Comparison of ENCODE assay signal across 8 cellular contexts in the genomic region with DNA sequence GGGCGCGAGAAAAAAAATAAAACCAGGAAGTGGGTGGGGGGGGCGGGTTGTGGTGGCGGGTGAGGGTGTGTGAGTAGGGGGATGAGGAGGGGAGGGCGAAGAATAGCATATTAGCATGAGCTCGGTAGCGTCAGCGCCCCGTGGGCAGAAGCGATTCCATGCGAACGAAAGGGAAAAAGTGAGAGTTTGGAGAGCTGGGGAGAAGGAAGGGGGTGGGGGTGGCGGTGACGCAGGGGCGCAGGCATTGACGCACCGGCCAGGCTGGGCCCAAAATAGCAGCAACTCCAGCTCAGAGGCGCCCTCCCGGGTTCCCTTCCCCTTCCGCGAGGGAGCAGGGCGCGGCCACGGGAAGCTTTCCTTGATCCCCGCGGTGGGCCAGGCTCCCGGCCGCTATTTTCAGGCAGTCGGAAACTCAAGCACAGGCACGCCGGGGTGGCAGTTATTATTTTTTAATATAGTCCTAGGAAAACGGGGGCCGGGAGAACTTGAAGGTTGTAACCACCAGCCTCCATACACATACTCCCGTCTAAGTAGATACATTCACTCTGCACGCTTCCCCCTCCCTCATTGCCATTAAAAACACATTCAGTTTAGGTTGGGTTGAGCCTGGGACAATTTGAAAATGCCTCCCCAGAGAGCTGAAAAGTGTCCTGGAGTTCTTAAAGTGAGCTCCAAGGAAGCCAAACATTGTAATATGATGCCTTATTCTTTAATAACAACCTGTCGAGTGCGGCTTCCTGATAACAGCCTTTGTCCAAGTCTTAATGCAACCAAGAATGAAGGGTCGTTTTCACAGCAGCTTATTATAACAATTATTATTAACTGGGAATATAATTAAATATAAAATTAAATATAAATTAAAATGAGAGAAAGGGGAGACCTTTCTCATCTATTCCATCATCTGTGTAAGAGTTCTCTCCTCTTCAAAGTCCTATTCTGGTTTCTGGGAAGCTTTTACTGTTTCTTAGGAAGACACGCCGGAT. TPM values are rescaled to one million over a fixed set of nuclear protein-coding genes. Genes with fewer than 3 reads are reported as not detected.
A peak's percentile ranks its signal among the peaks of the same experiment; 100 is the strongest.
DNase-seq lines count a peak whose midpoint lies in the region; ATAC-seq and TF ChIP-seq lines count a peak whose summit lies in the region.

No MANE protein-coding gene starts in this region.

- peak; percentile 62 for TF ChIP-seq POLR2A in transverse colon (IDR thresholded peaks at IDR 0.05)

- WGBS in trophoblast cell (ENCODE audit: extremely low coverage, insufficient coverage, insufficient read length), result no CpG with 5 or more reads among the region's 40 CpGs
- 1 to 2% methylated on average over 8 to 40 of the region's 40 CpGs for WGBS in transverse colon (ENCODE audit: low coverage in 1 of 2), 2 donors

- H3K18ac ChIP-seq in trophoblast cell (ENCODE audit: low read length), result no peak overlapping the region

- DNase-seq in DMS 273 (lab: John Stamatoyannopoulos, UW; ENCODE audit: unreplicated experiment) (peak; percentile 91), M059J (ENCODE audit: low read depth) (peak; percentile 85), adipocyte (ENCODE audit: low read depth) (peak; percentile 97), cardiac muscle cell (ENCODE audit: low read depth in 1 of 2, low spot score in 1 of 2) (peak; percentile 92 to 95), trophoblast cell (peak; percentile 78 to 79), transverse colon (peak; percentile 93)

- H3K9me3 ChIP-seq in SU-DHL-6 (ENCODE audit: insufficient read depth, low read length) (no peaks in the 10 kb centered on the region), adipocyte (ENCODE audit: control insufficient read depth, low read length) (no peaks in the 10 kb centered on the region), cardiac muscle cell (ENCODE audit: low read depth) (no peaks in the 10 kb centered on the region), trophoblast cell (ENCODE audit: insufficient read depth, low read depth, low read length) (peaks cover 3% of the 10 kb centered on the region), transverse colon (no peaks in the 10 kb centered on the region)

- no peaks in the 10 kb centered on the region for H4K20me1 ChIP-seq in SU-DHL-6 (ENCODE audit: low read depth, low read length)

- H4K12ac ChIP-seq in trophoblast cell (ENCODE audit: low read depth, low read length), result peak overlapping the region; percentile 71

- peak overlapping the region; percentile 20 for H4K91ac ChIP-seq in trophoblast cell (ENCODE audit: low read depth, low read length)

- H3K4me3 ChIP-seq in SU-DHL-6 (ENCODE audit: insufficient read depth, low read length, poor library complexity, severe bottlenecking) (peak overlapping the region; percentile 61), adipocyte (ENCODE audit: low read length) (peak overlapping the region; percentile 95), cardiac muscle cell (peak overlapping the region; percentile 74), trophoblast cell (ENCODE audit: low read depth, low read length) (peak overlapping the region; percentile 76), transverse colon (peak overlapping the region; percentile 67 to 95 (median 82))

- peak; percentile 26 for ATAC-seq in GM21825 (IDR thresholded peaks at IDR 0.05; ENCODE audit: unreplicated experiment)

- TF ChIP-seq EP300 in transverse colon (IDR thresholded peaks at IDR 0.05; ENCODE audit: low read depth), result peak; percentile 66

- H3K36me3 ChIP-seq in SU-DHL-6 (ENCODE audit: low read length) (no peaks in the 10 kb centered on the region), adipocyte (ENCODE audit: control insufficient read depth, insufficient read depth, low read length, severe bottlenecking) (no peaks in the 10 kb centered on the region), cardiac muscle cell (no peaks in the 10 kb centered on the region), trophoblast cell (ENCODE audit: control insufficient read depth in 1 of 2, insufficient read depth in 2 of 2, low read length in 2 of 2) (no peaks in the 10 kb centered on the region), transverse colon (no peaks in the 10 kb centered on the region)

- peak overlapping the region; percentile 13 for H2BK5ac ChIP-seq in trophoblast cell (ENCODE audit: low read depth, low read length, poor library complexity)

- intact Hi-C loops in transverse colon (cut with DNase I; ENCODE audit: low total_unique reads), result loop anchor here (2.0 to 5.0 kb wide), 2 partner anchors 66 to 103 kb away; a partner anchor contains a TSS

- no peak overlapping the region for H3K23ac ChIP-seq in trophoblast cell (ENCODE audit: low read length)

- H3K9ac ChIP-seq in SU-DHL-6 (ENCODE audit: low read length) (peak overlapping the region; percentile 59), adipocyte (ENCODE audit: low read length) (peak overlapping the region; percentile 91), trophoblast cell (ENCODE audit: low read length) (peak overlapping the region; percentile 42)

- no peak overlapping the region for H3K4ac ChIP-seq in trophoblast cell (ENCODE audit: low read depth, low read length)

- H3K27me3 ChIP-seq in SU-DHL-6 (ENCODE audit: low read length) (no peaks in the 10 kb centered on the region), adipocyte (replicated peaks; ENCODE audit: control insufficient read depth, insufficient read depth, low read length) (no peaks in the 10 kb centered on the region), cardiac muscle cell (peaks cover 30% of the 10 kb centered on the region), trophoblast cell (ENCODE audit: insufficient read depth, low read length) (peaks cover 15% of the 10 kb centered on the region), transverse colon (peaks cover 3% of the 10 kb centered on the region)

- no peak overlapping the region for H2AK5ac ChIP-seq in trophoblast cell (ENCODE audit: low read length)

- peaks cover 15% of the 10 kb centered on the region for H3K4me1 ChIP-seq in adipocyte (ENCODE audit: control insufficient read depth, insufficient read depth, low read length)
- H3K4me1 ChIP-seq in cardiac muscle cell (ENCODE audit: low read depth), result no peaks in the 10 kb centered on the region
- H3K4me1 ChIP-seq in trophoblast cell (ENCODE audit: control insufficient read depth in 1 of 2, insufficient read depth in 2 of 2, low read length in 2 of 2), result peaks cover 0 to 5% of the 10 kb centered on the region in 2 experiments
- H3K4me1 ChIP-seq in transverse colon, result peaks cover 15 to 57% (median 31%) of the 10 kb centered on the region in 4 donors

- peak overlapping the region; percentile 45 for H2BK120ac ChIP-seq in trophoblast cell (ENCODE audit: insufficient read depth, low read length, poor library complexity)

- no peak overlapping the region for H3K14ac ChIP-seq in trophoblast cell (ENCODE audit: low read length)

- in situ Hi-C loops in transverse colon (cut with MboI; ENCODE audit: low pct_ligation_motif_present in 1 of 4, low pct_unique_long_range_greater_than_20kb in 1 of 4, low sequenced_read_pairs in 3 of 4), result loop anchor here in 3 of 4 donors (25.0 kb wide), 2 partner anchors 103 to 253 kb away; a partner anchor contains a TSS

- H3K4me2 ChIP-seq in SU-DHL-6 (ENCODE audit: low read depth, low read length, poor library complexity, severe bottlenecking), result peak overlapping the region; percentile 93
- peak overlapping the region; percentile 97 for H3K4me2 ChIP-seq in trophoblast cell (ENCODE audit: low read length)

- H3K27ac ChIP-seq in SU-DHL-6 (ENCODE audit: low read depth, low read length) (no peak overlapping the region), cardiac muscle cell (peak overlapping the region; percentile 88), trophoblast cell (ENCODE audit: low read depth, low read length) (peak overlapping the region; percentile 45), transverse colon (peak overlapping the region; percentile 98 to 100 (median 98))

- H3K9me2 ChIP-seq in SU-DHL-6 (replicated peaks; ENCODE audit: insufficient read depth, low read length), result no peaks in the 10 kb centered on the region

- H2AFZ ChIP-seq in SU-DHL-6 (ENCODE audit: low read depth, low read length, severe bottlenecking), result peak overlapping the region; percentile 93
- peak overlapping the region; percentile 73 for H2AFZ ChIP-seq in trophoblast cell (ENCODE audit: insufficient read depth, low read length, poor library complexity)

- no peak overlapping the region for H2BK12ac ChIP-seq in trophoblast cell (ENCODE audit: low read length)

- TF ChIP-seq CTCF in SU-DHL-6 (IDR thresholded peaks at IDR 0.05; ENCODE audit: insufficient read depth, low read length, poor library complexity, severe bottlenecking) (no peak), cardiac muscle cell (IDR thresholded peaks at IDR 0.05; ENCODE audit: low read depth, low read length) (peak; percentile 24), transverse colon (IDR thresholded peaks at IDR 0.05) (peak in 2 of 5 experiments; percentile 7 to 17)

- H3K79me2 ChIP-seq in SU-DHL-6 (ENCODE audit: insufficient read depth, low read length) (no peaks in the 10 kb centered on the region), trophoblast cell (ENCODE audit: control insufficient read depth, insufficient read depth, low read length, poor library complexity) (no peaks in the 10 kb centered on the region)

- H3K79me1 ChIP-seq in trophoblast cell (ENCODE audit: low read length), result peaks cover 10% of the 10 kb centered on the region

- peaks cover 6% of the 10 kb centered on the region; the same call in 1 of the 2 replicates for H3F3A ChIP-seq in SU-DHL-6 (ENCODE audit: insufficient read depth)

- peak overlapping the region; percentile 69 for H4K8ac ChIP-seq in trophoblast cell (ENCODE audit: low read depth, low read length)

RNA-seq across cellular contexts. Expression of a gene that starts 2.3 kb away (rescaled TPM):
- 0.20 TPM in 1 of 2 replicates, not detected in the other for total RNA-seq in M059J (2014; rRNA removed; shearing (Covaris generic))
- total RNA-seq in cardiac muscle cell (0.04 and 0.36 TPM in 2 replicates), transverse colon (1 to 10 TPM; 2.9 to 7.4 (median 4.1) TPM)
- 0.17 and 0.35 TPM in 2 replicates for polyA plus RNA-seq in cardiac muscle cell
- polyA plus RNA-seq in trophoblast cell (2013), result 1.3 and 1.7 TPM in 2 replicates
